ENCODE assay signal across 1 cellular context in genomic region chr19:49084206-49085019, GRCh38.
TF ChIP-seq lines count a peak whose summit lies in the region.

No MANE protein-coding gene starts in this region.

TF ChIP-seq in K562, 482 proteins besides CTCF, POLR2A, EP300 and RAD21 (continued from another document and continues in another):
- TF ChIP-seq MGA (IDR thresholded peaks at IDR 0.05), result peak; percentile 78
- TF ChIP-seq NFATC3 (IDR thresholded peaks at IDR 0.05), result no peak
- TF ChIP-seq MEIS2 (IDR thresholded peaks at IDR 0.05; ENCODE audit: partially characterized antibody), result no peak
- no peak for TF ChIP-seq RBM25 (IDR thresholded peaks at IDR 0.05; ENCODE audit: low read depth, low read length, severe bottlenecking)
- peak in 1 of 2 experiments; percentile 9; a peak in 1 of 4 replicates for TF ChIP-seq MLLT1 (IDR thresholded peaks at IDR 0.05)
- TF ChIP-seq DMBX1 (CRISPR knock-in tag; IDR thresholded peaks at IDR 0.05; ENCODE audit: borderline replicate concordance), result 0 out of 2 replicates have a peak, but pooled peaks have one; percentile 46
- no peak for TF ChIP-seq ETV1 (tag; conservative IDR thresholded peaks at IDR 0.05; ENCODE audit: low read depth)
- no peak for TF ChIP-seq ZNF224 (CRISPR knock-in tag; IDR thresholded peaks at IDR 0.05)
- peak; percentile 56; the same call in 1 of the 2 replicates for TF ChIP-seq ZBTB40 (IDR thresholded peaks at IDR 0.05)
- TF ChIP-seq ZBTB40 (CRISPR knock-in tag; IDR thresholded peaks at IDR 0.05), result no peak
- no peak; the same call in none of the 2 replicates for TF ChIP-seq ZZZ3 (IDR thresholded peaks at IDR 0.05)
- TF ChIP-seq EWSR1 (IDR thresholded peaks at IDR 0.05; ENCODE audit: borderline replicate concordance, low read depth, partially characterized antibody), result no peak
- peak; percentile 38; the same call in 1 of the 2 replicates for TF ChIP-seq CREB3 (tag; conservative IDR thresholded peaks at IDR 0.05; ENCODE audit: low read depth)
- TF ChIP-seq NR1H2 (CRISPR knock-in tag; IDR thresholded peaks at IDR 0.05), result no peak
- TF ChIP-seq ZBTB17 (CRISPR knock-in tag; IDR thresholded peaks at IDR 0.05), result no peak
- TF ChIP-seq ZNF586 (CRISPR knock-in tag; conservative IDR thresholded peaks at IDR 0.05), result 0 out of 2 replicates have a peak, but pooled peaks have one; percentile 5
- TF ChIP-seq SIRT6 (IDR thresholded peaks at IDR 0.05; ENCODE audit: low read depth, low read length), result no peak
- TF ChIP-seq DLX4 (CRISPR knock-in tag; IDR thresholded peaks at IDR 0.05), result no peak
- no peak for TF ChIP-seq TCF7L2 (IDR thresholded peaks at IDR 0.05; ENCODE audit: low read depth, low read length)
- TF ChIP-seq SP2 (IDR thresholded peaks at IDR 0.05; ENCODE audit: extremely low read depth, low read depth, low read length, poor library complexity, severe bottlenecking), result no peak
- 0 out of 2 replicates have a peak, but pooled peaks have one; percentile 8 for TF ChIP-seq MYC (IDR thresholded peaks at IDR 0.05; ENCODE audit: low read depth, low read length)
- TF ChIP-seq MYC (CRISPR knock-in tag; IDR thresholded peaks at IDR 0.05; ENCODE audit: borderline replicate concordance, low read depth), result no peak
- TF ChIP-seq RFX1 (IDR thresholded peaks at IDR 0.05), result no peak
- 0 out of 2 replicates have a peak, but pooled peaks have one; percentile 21 for TF ChIP-seq ZNF830 (CRISPR knock-in tag; IDR thresholded peaks at IDR 0.05)
- TF ChIP-seq ZNF24 (IDR thresholded peaks at IDR 0.05), result no peak
- peak; percentile 22; the same call in 1 of the 2 replicates for TF ChIP-seq NBN (IDR thresholded peaks at IDR 0.05; ENCODE audit: low read depth)
- 0 out of 6 replicates have a peak, but pooled peaks of 1 of the 3 experiments have one; percentile 9 for TF ChIP-seq ZBTB11 (CRISPR knock-in tag; IDR thresholded peaks at IDR 0.05)
